Comparison of ENCODE assay signal across 1 cellular context in genomic region chr4:88457307-88458090, GRCh38.
TF ChIP-seq lines count a peak whose summit lies in the region.

No MANE protein-coding gene starts in this region.

TF ChIP-seq in H1, 55 proteins besides CTCF, POLR2A, EP300 and RAD21 (continued from another document):
- TF ChIP-seq RNF2 (IDR thresholded peaks at IDR 0.05; ENCODE audit: borderline replicate concordance, low read depth, low read length, missing control alignments, poor library complexity, severe bottlenecking) (peak; percentile 20), FOSL1 (IDR thresholded peaks at IDR 0.05; ENCODE audit: insufficient read depth, low read depth, low read length) (no peak), ASH2L (IDR thresholded peaks at IDR 0.05; ENCODE audit: low read length) (peak; percentile 49), GTF2F1 (IDR thresholded peaks at IDR 0.05; ENCODE audit: borderline replicate concordance, low read depth, low read length) (no peak), SUZ12 (IDR thresholded peaks at IDR 0.05; ENCODE audit: low read length) (peak; percentile 54; the same call in 1 of the 2 replicates), KDM4A (IDR thresholded peaks at IDR 0.05; ENCODE audit: low read depth, low read length, severe bottlenecking) (peak; percentile 86), YY1 (IDR thresholded peaks at IDR 0.05; ENCODE audit: low read depth, low read length) (no peak), KDM5A (IDR thresholded peaks at IDR 0.05; ENCODE audit: low read length) (no peak), RBBP5 (IDR thresholded peaks at IDR 0.05; ENCODE audit: borderline replicate concordance, low read depth, low read length) (peak; percentile 86; the same call in 1 of the 2 replicates), TAF1 (IDR thresholded peaks at IDR 0.05; ENCODE audit: low read depth, low read length) (no peak; the same call in 1 of the 2 replicates), PHF8 (conservative IDR thresholded peaks at IDR 0.05; ENCODE audit: low read depth, low read length) (peak; percentile 16; the same call in 1 of the 2 replicates), SIRT6 (IDR thresholded peaks at IDR 0.05; ENCODE audit: low read length) (no peak), E2F6 (IDR thresholded peaks at IDR 0.05) (no peak)
